9 cellular contexts compared by ENCODE assay signal in genomic region chr5:72328172-72328571, GRCh38. TPM values are rescaled to one million over a fixed set of nuclear protein-coding genes. Genes with fewer than 3 reads are reported as not detected.
DNase-seq lines count a peak whose midpoint lies in the region; ATAC-seq, FAIRE-seq and TF ChIP-seq lines count a peak whose summit lies in the region.
"Had no signal": no experiment of that assay in that cellular context is flagged by ENCODE, and none has a peak within 500 bp of the region (broad histone marks: within the 10 kb centered on the region; RNA-seq: fewer than 3 reads in every experiment).

No MANE protein-coding gene starts in this region.

- peaks cover 12% of the 10 kb centered on the region for H3K4me1 Mint-ChIP-seq in activated T-helper 17 cell treated with anti-CD3 and anti-CD28 coated beads, Interleukin-2, amount 50 U/mL, for 72 hours

- ATAC-seq in HepG2 (no peak), RWPE2 (ENCODE audit: low read depth) (0 out of 3 replicates have a peak, but pooled peaks have one; percentile 3), aorta (ENCODE audit: low FRiP score) (peak; percentile 44), HG03565 (IDR thresholded peaks at IDR 0.05; ENCODE audit: unreplicated experiment) (no peak), HG03460 (IDR thresholded peaks at IDR 0.05; ENCODE audit: unreplicated experiment) (no peak)
- no peak for ATAC-seq in activated T-helper 17 cell treated with anti-CD3 and anti-CD28 coated beads, Interleukin-2, amount 50 U/mL, for 72 hours (replicated peaks)

- H3K9me3 ChIP-seq in liver (ENCODE audit: control insufficient read depth in 4 of 4, low read length in 3 of 4) = no peaks in the 10 kb centered on the region
- no peaks in the 10 kb centered on the region for H3K9me3 ChIP-seq in HepG2 (ENCODE audit: low read length)
- H3K9me3 ChIP-seq in RWPE2 (ENCODE audit: severe bottlenecking) = no peaks in the 10 kb centered on the region
- no peaks in the 10 kb centered on the region for H3K9me3 ChIP-seq in aorta (ENCODE audit: control insufficient read depth, low read length)
- H3K9me3 ChIP-seq: BLaER1 had no signal

- in situ Hi-C loops in HepG2 (cut with HindIII; ENCODE audit: extremely low pct_ligation_motif_present, low pct_unique_long_range_greater_than_20kb) = no loop called here

- H2AFZ ChIP-seq in HepG2 (ENCODE audit: low read length) = no peak overlapping the region

- H3K27ac ChIP-seq in liver (ENCODE audit: low read depth in 1 of 2, low read length in 2 of 2) (no peak overlapping the region), HepG2 (ENCODE audit: extremely low read length, insufficient read depth, low read length) (no peak overlapping the region), RWPE2 (ENCODE audit: poor library complexity, severe bottlenecking) (no peak overlapping the region), aorta (ENCODE audit: low read depth in 1 of 2, low read length in 2 of 2) (no peak overlapping the region)
- H3K27ac ChIP-seq: BLaER1 had no signal

- H3K27me3 ChIP-seq in liver (ENCODE audit: control insufficient read depth in 4 of 4, insufficient read depth in 4 of 4, low read length in 3 of 4) = no peaks in the 10 kb centered on the region
- H3K27me3 ChIP-seq in HepG2 (ENCODE audit: control insufficient read depth in 1 of 2, insufficient read depth in 2 of 2, low read length in 2 of 2) = no peaks in the 10 kb centered on the region
- H3K27me3 ChIP-seq in RWPE2 (ENCODE audit: insufficient read depth, poor library complexity, severe bottlenecking) = no peaks in the 10 kb centered on the region
- no peaks in the 10 kb centered on the region for H3K27me3 ChIP-seq in aorta (ENCODE audit: control insufficient read depth in 1 of 2, insufficient read depth in 2 of 2, low read length in 1 of 2)
- H3K27me3 ChIP-seq: BLaER1 had no signal

- no peak for FAIRE-seq in HepG2 (lab: Jason Lieb, UNC)

- H3K27me3 Mint-ChIP-seq in activated T-helper 17 cell treated with anti-CD3 and anti-CD28 coated beads, Interleukin-2, amount 50 U/mL, for 72 hours = no peaks in the 10 kb centered on the region

- H3K79me2 ChIP-seq in HepG2 (ENCODE audit: insufficient read depth, low read length) = no peaks in the 10 kb centered on the region

- TF ChIP-seq EP300 in HepG2 (IDR thresholded peaks at IDR 0.05; ENCODE audit: low read depth in 2 of 2, low read length in 2 of 2) (no peak), HepG2 (CRISPR knock-in tag; IDR thresholded peaks at IDR 0.05; ENCODE audit: borderline replicate concordance) (no peak)

- H3K4me1 ChIP-seq in liver (ENCODE audit: control insufficient read depth in 4 of 4, insufficient read depth in 4 of 4, low read length in 3 of 4) (no peaks in the 10 kb centered on the region), HepG2 (ENCODE audit: insufficient read depth, low read length) (no peaks in the 10 kb centered on the region), RWPE2 (ENCODE audit: insufficient read depth, poor library complexity, severe bottlenecking) (peaks cover 12% of the 10 kb centered on the region), aorta (ENCODE audit: control insufficient read depth in 1 of 2, insufficient read depth in 2 of 2, low read length in 2 of 2) (no peaks in the 10 kb centered on the region)
- H3K4me1 ChIP-seq: BLaER1 had no signal

- intact Hi-C loops in HepG2 (cut with micrococcal nuclease; ENCODE audit: unreplicated experiment) (no loop called here), aorta (cut with DNase I) (no loop called here)

- H3K4me3 ChIP-seq in liver (ENCODE audit: low read depth in 1 of 3, low read length in 3 of 3) = no peak overlapping the region
- no peak overlapping the region for H3K4me3 ChIP-seq in HepG2 (replicated peaks in 1 of 3; ENCODE audit: insufficient read depth in 1 of 3, low read depth in 2 of 3, low read length in 3 of 3)
- H3K4me3 ChIP-seq in RWPE2 (ENCODE audit: severe bottlenecking) = no peak overlapping the region
- no peak overlapping the region for H3K4me3 ChIP-seq in aorta (ENCODE audit: low read length in 2 of 2)
- H3K4me3 ChIP-seq: BLaER1 had no signal

- H4K20me1 ChIP-seq in HepG2 (ENCODE audit: insufficient read depth, low read length) = no peaks in the 10 kb centered on the region
- H4K20me1 ChIP-seq: BLaER1 had no signal

- H3K4me3 Mint-ChIP-seq in activated T-helper 17 cell treated with anti-CD3 and anti-CD28 coated beads, Interleukin-2, amount 50 U/mL, for 72 hours = no peak overlapping the region

- TF ChIP-seq RAD21 in liver (IDR thresholded peaks at IDR 0.05) (peak; percentile 24 to 51), HepG2 (CRISPR knock-in tag; IDR thresholded peaks at IDR 0.05) (no peak)

- H3K36me3 Mint-ChIP-seq in activated T-helper 17 cell treated with anti-CD3 and anti-CD28 coated beads, Interleukin-2, amount 50 U/mL, for 72 hours (ENCODE audit: low read depth) = peaks cover 94% of the 10 kb centered on the region

- TF ChIP-seq CTCF in liver (IDR thresholded peaks at IDR 0.05; ENCODE audit: low read depth, low read length, missing input control) = no peak
- TF ChIP-seq CTCF in HepG2 (CRISPR knock-in tag; IDR thresholded peaks at IDR 0.05) = no peak
- TF ChIP-seq CTCF in RWPE2 (IDR thresholded peaks at IDR 0.05; ENCODE audit: poor library complexity, severe bottlenecking) = no peak

- DNase-seq in HepG2 (ENCODE audit: low spot score) = no peak
- DNase-seq in RWPE2 (ENCODE audit: low spot score) = no peak
- peak; percentile 86 for DNase-seq in globus pallidus (ENCODE audit: low spot score)
- DNase-seq in aorta = peak in 1 of 2 donors; percentile 52

- POLR2A ChIA-PET in HepG2 (lab: Yijun Ruan, JAX) = no interaction called here

- H3K9ac ChIP-seq in liver (ENCODE audit: low read depth in 1 of 2, low read length in 2 of 2) (no peak overlapping the region), HepG2 (ENCODE audit: insufficient read depth, low read depth, low read length) (no peak overlapping the region)
- H3K9ac ChIP-seq: BLaER1 had no signal

- no peaks in the 10 kb centered on the region for H3K9me3 Mint-ChIP-seq in activated T-helper 17 cell treated with anti-CD3 and anti-CD28 coated beads, Interleukin-2, amount 50 U/mL, for 72 hours

- no peak for TF ChIP-seq POLR2A in HepG2 (IDR thresholded peaks at IDR 0.05; ENCODE audit: insufficient read depth in 1 of 2, low read depth in 2 of 2, low read length in 2 of 2)

- no peak overlapping the region for H3K27ac Mint-ChIP-seq in activated T-helper 17 cell treated with anti-CD3 and anti-CD28 coated beads, Interleukin-2, amount 50 U/mL, for 72 hours

- H3K4me2 ChIP-seq in HepG2 (ENCODE audit: low read depth, low read length) = no peak overlapping the region
- H3K4me2 ChIP-seq: BLaER1 had no signal

- peaks cover 9 to 43% (median 19%) of the 10 kb centered on the region in 4 donors for H3K36me3 ChIP-seq in liver (ENCODE audit: control insufficient read depth in 4 of 4, insufficient read depth in 3 of 4, low read depth in 1 of 4, low read length in 3 of 4)
- H3K36me3 ChIP-seq in HepG2 (replicated peaks in 1 of 2; ENCODE audit: control insufficient read depth in 1 of 2, insufficient read depth in 2 of 2, low read length in 2 of 2) = peaks cover 9 to 53% of the 10 kb centered on the region in 2 experiments
- H3K36me3 ChIP-seq in RWPE2 (ENCODE audit: low read depth) = peaks cover 90% of the 10 kb centered on the region
- peaks cover 3 to 4% of the 10 kb centered on the region in 2 donors for H3K36me3 ChIP-seq in aorta (ENCODE audit: control insufficient read depth in 1 of 2, insufficient read depth in 2 of 2, low read length in 1 of 2)

- CTCF ChIA-PET in HepG2 (lab: Yijun Ruan, JAX; ENCODE audit: low intra/inter-chr PET ratio, low total read pairs) = no interaction called here

- BruUV-seq in HepG2 (replicated peaks; lab: Mats Ljungman, UMichigan) = no TSS peak

RNA-seq across cellular contexts. Expression of gene PTCD2, which starts 8.0 kb away (rescaled TPM):
- total RNA-seq in liver (1 to 10 TPM; 5.5 to 5.9 TPM), HepG2 (2016; rRNA removed; fragmentation: Illumina TruSeq; extraction: Trizol) (6.4 and 7.0 TPM in 2 replicates), aorta (1 to 10 TPM; 4.2 to 9.3 TPM)
- polyA plus RNA-seq in liver (1 to 10 TPM; 4.4 to 4.9 TPM), HepG2 (2011; rRNA removed) (5.3 and 5.5 TPM in 2 replicates), aorta (1 to 10 TPM; 2.6 to 4.3 TPM)
- 1.2 and 1.8 TPM in 2 replicates for total RNA-seq in HepG2 (2016; cell fraction: cytosol; rRNA removed; fragmentation: Illumina TruSeq; extraction: Trizol; ENCODE audit: low read depth)
- 7.0 and 9.2 TPM in 2 replicates for total RNA-seq in HepG2 (2016; cell fraction: insoluble cytoplasmic fraction; rRNA removed; fragmentation: Illumina TruSeq; extraction: Trizol)
- total RNA-seq in HepG2 (2016; cell fraction: membrane; rRNA removed; fragmentation: Illumina TruSeq; extraction: Trizol) = 3.4 TPM in 2 replicates
- 11.4 and 14.2 TPM in 2 replicates for total RNA-seq in HepG2 (2016; cell fraction: nucleus; rRNA removed; fragmentation: Illumina TruSeq; extraction: Trizol)
- polyA plus RNA-seq in HepG2 (2011; cell fraction: cytosol; rRNA removed) = 2.2 and 3.7 TPM in 2 replicates
- polyA plus RNA-seq in HepG2 (2011; cell fraction: nucleus; rRNA removed) = 9.0 and 11.4 TPM in 2 replicates
- polyA plus RNA-seq in HepG2 (2012) = 3.9 and 4.5 TPM in 2 replicates
- 0.70 and 0.74 TPM in 2 replicates for polyA plus RNA-seq in HepG2 (2016; cell fraction: cytosol; fragmentation: Illumina TruSeq; extraction: Trizol; ENCODE audit: low read depth)
- polyA plus RNA-seq in HepG2 (2016; cell fraction: insoluble cytoplasmic fraction; fragmentation: Illumina TruSeq; extraction: Trizol; ENCODE audit: low read depth) = 8.3 and 9.4 TPM in 2 replicates
- 1.6 and 2.1 TPM in 2 replicates for polyA plus RNA-seq in HepG2 (2016; cell fraction: membrane; fragmentation: Illumina TruSeq; extraction: Trizol; ENCODE audit: low read depth)
- 13.3 and 14.0 TPM in 2 replicates for polyA plus RNA-seq in HepG2 (2016; cell fraction: nucleus; fragmentation: Illumina TruSeq; extraction: Trizol; ENCODE audit: insufficient read depth, low read depth)
- 6.7 and 16.5 TPM in 2 replicates for polyA minus RNA-seq in HepG2 (2011; rRNA and poly(A)+ RNA removed; ENCODE audit: low replicate concordance)
- 2.5 and 3.2 TPM in 2 replicates for polyA minus RNA-seq in HepG2 (2011; cell fraction: cytosol; rRNA and poly(A)+ RNA removed)
- polyA minus RNA-seq in HepG2 (2011; cell fraction: nucleus; rRNA and poly(A)+ RNA removed) = 19.2 and 20.8 TPM in 2 replicates
- total RNA-seq in activated T-helper 17 cell treated with anti-CD3 and anti-CD28 coated beads, Interleukin-2, amount 50 U/mL, for 72 hours = 10 to 100 TPM in 1 of 2 donors, 1 to 10 TPM in 1; 9.1 to 14.8 TPM

RNA-seq across cellular contexts. Expression of gene MRPS27, which starts 8.1 kb away (rescaled TPM):
- total RNA-seq in liver = 10 to 100 TPM; 38.3 to 38.7 TPM
- 10 to 100 TPM; 17.6 to 31.5 TPM for polyA plus RNA-seq in liver
- 115 and 139 TPM in 2 replicates for total RNA-seq in HepG2 (2016; rRNA removed; fragmentation: Illumina TruSeq; extraction: Trizol)
- 17.5 and 21.2 TPM in 2 replicates for total RNA-seq in HepG2 (2016; cell fraction: cytosol; rRNA removed; fragmentation: Illumina TruSeq; extraction: Trizol; ENCODE audit: low read depth)
- 116 and 136 TPM in 2 replicates for total RNA-seq in HepG2 (2016; cell fraction: insoluble cytoplasmic fraction; rRNA removed; fragmentation: Illumina TruSeq; extraction: Trizol)
- total RNA-seq in HepG2 (2016; cell fraction: membrane; rRNA removed; fragmentation: Illumina TruSeq; extraction: Trizol) = 84.2 and 94.1 TPM in 2 replicates
- 105 and 107 TPM in 2 replicates for total RNA-seq in HepG2 (2016; cell fraction: nucleus; rRNA removed; fragmentation: Illumina TruSeq; extraction: Trizol)
- 69.9 and 71.8 TPM in 2 replicates for polyA plus RNA-seq in HepG2 (2011; rRNA removed)
- 61.9 and 69.4 TPM in 2 replicates for polyA plus RNA-seq in HepG2 (2011; cell fraction: cytosol; rRNA removed)
- polyA plus RNA-seq in HepG2 (2011; cell fraction: nucleus; rRNA removed) = 35.6 and 40.4 TPM in 2 replicates
- polyA plus RNA-seq in HepG2 (2012) = 50.1 and 50.6 TPM in 2 replicates
- polyA plus RNA-seq in HepG2 (2016; cell fraction: cytosol; fragmentation: Illumina TruSeq; extraction: Trizol; ENCODE audit: low read depth) = 15.3 and 16.9 TPM in 2 replicates
- 115 and 117 TPM in 2 replicates for polyA plus RNA-seq in HepG2 (2016; cell fraction: insoluble cytoplasmic fraction; fragmentation: Illumina TruSeq; extraction: Trizol; ENCODE audit: low read depth)
- polyA plus RNA-seq in HepG2 (2016; cell fraction: membrane; fragmentation: Illumina TruSeq; extraction: Trizol; ENCODE audit: low read depth) = 55.5 and 63.7 TPM in 2 replicates
- 77.0 and 147 TPM in 2 replicates for polyA plus RNA-seq in HepG2 (2016; cell fraction: nucleus; fragmentation: Illumina TruSeq; extraction: Trizol; ENCODE audit: insufficient read depth, low read depth)
- 215 and 246 TPM in 2 replicates for polyA minus RNA-seq in HepG2 (2011; rRNA and poly(A)+ RNA removed; ENCODE audit: low replicate concordance)
- 76.1 and 103 TPM in 2 replicates for polyA minus RNA-seq in HepG2 (2011; cell fraction: cytosol; rRNA and poly(A)+ RNA removed)
- polyA minus RNA-seq in HepG2 (2011; cell fraction: nucleus; rRNA and poly(A)+ RNA removed) = 93.1 and 114 TPM in 2 replicates
- total RNA-seq in aorta = 10 to 100 TPM; 37.0 to 42.1 TPM
- 10 to 100 TPM; 22.5 to 32.4 TPM for polyA plus RNA-seq in aorta
- total RNA-seq in activated T-helper 17 cell treated with anti-CD3 and anti-CD28 coated beads, Interleukin-2, amount 50 U/mL, for 72 hours = 10 to 100 TPM; 71.2 to 88.3 TPM

Comparison
In these comparisons a context has a peak if more than half of its experiments do, and no peak if none do; other contexts are left out.
1. ATAC-seq: peak in RWPE2 (single experiment) and aorta (single experiment); none in HepG2 (single experiment), HG03565 (single experiment), activated T-helper 17 cell treated with anti-CD3 and anti-CD28 coated beads, Interleukin-2, amount 50 U/mL, for 72 hours (single experiment) and HG03460 (single experiment).